ENCODE assay signal across 8 cellular contexts in genomic region chr6:16635810-16636602, GRCh38.
DNase-seq lines count a peak whose midpoint lies in the region; ATAC-seq and TF ChIP-seq lines count a peak whose summit lies in the region.

No MANE protein-coding gene starts in this region.

- no peaks in the 10 kb centered on the region for H3K27me3 ChIP-seq in HAP-1 (ENCODE audit: low read depth)

- ATAC-seq in HG02852 (IDR thresholded peaks at IDR 0.05; ENCODE audit: unreplicated experiment) (peak; percentile 49), SK-N-SH treated with all-trans-retinoic acid at 6 μM for 48 hours (peak; percentile 34; the same call in 2 of the 3 replicates), GM19397 (IDR thresholded peaks at IDR 0.05; ENCODE audit: unreplicated experiment) (no peak), left lobe of liver (no peak)

- H3K9me3 ChIP-seq in HAP-1 = no peaks in the 10 kb centered on the region

- 0 out of 2 replicates have a peak, but pooled peaks cover 2% of the 10 kb centered on the region for H3K4me1 ChIP-seq in HAP-1

- TF ChIP-seq CTCF in GM12865 (IDR thresholded peaks at IDR 0.05; ENCODE audit: insufficient read depth, low read depth, low read length, missing control alignments) = no peak

- H3K36me3 ChIP-seq in HAP-1 (replicated peaks) = no peaks in the 10 kb centered on the region

- DNase-seq in GM12865 (ENCODE audit: low read depth) (peak; percentile 80), iris pigment epithelial cell (ENCODE audit: low read depth) (peak; percentile 67), inferior parietal cortex (ENCODE audit: extremely low spot score) (no peak), left lobe of liver (ENCODE audit: low spot score) (no peak), HAP-1 (ENCODE audit: low spot score in 2 of 2) (no peak)

- in situ Hi-C loops in HAP-1 (cut with MboI; ENCODE audit: low sequenced_read_pairs) = no loop called here

- no peak overlapping the region for H3K4me3 ChIP-seq in GM12865 (ENCODE audit: low read depth, low read length)
- no peak overlapping the region for H3K4me3 ChIP-seq in HAP-1

TF ChIP-seq in SK-N-SH treated with all-trans-retinoic acid at 6 μM for 48 hours, 23 proteins besides CTCF, POLR2A, EP300 and RAD21:
- TF ChIP-seq OSR1 (CRISPR knock-in tag; IDR thresholded peaks at IDR 0.05) (no peak), GLIS3 (CRISPR knock-in tag; IDR thresholded peaks at IDR 0.05) (no peak), ISL1 (CRISPR knock-in tag; IDR thresholded peaks at IDR 0.05) (no peak), ZNF565 (CRISPR knock-in tag; conservative IDR thresholded peaks at IDR 0.05; ENCODE audit: low read depth) (no peak)
TF ChIP-seq in SK-N-SH treated with all-trans-retinoic acid at 6 μM for 48 hours: peak in this region for 0.

Comparison
In these comparisons a context has a peak if more than half of its experiments do, and no peak if none do; other contexts are left out.
1. DNase-seq: peak in GM12865 (single experiment) and iris pigment epithelial cell (single experiment); none in inferior parietal cortex (single experiment), left lobe of liver (single experiment) and HAP-1 (0 of 2).
2. ATAC-seq: peak in HG02852 (single experiment) and SK-N-SH treated with all-trans-retinoic acid at 6 μM for 48 hours (single experiment); none in GM19397 (single experiment) and left lobe of liver (single experiment).